ENCODE assay signal across 27 cellular contexts in the genomic region with DNA sequence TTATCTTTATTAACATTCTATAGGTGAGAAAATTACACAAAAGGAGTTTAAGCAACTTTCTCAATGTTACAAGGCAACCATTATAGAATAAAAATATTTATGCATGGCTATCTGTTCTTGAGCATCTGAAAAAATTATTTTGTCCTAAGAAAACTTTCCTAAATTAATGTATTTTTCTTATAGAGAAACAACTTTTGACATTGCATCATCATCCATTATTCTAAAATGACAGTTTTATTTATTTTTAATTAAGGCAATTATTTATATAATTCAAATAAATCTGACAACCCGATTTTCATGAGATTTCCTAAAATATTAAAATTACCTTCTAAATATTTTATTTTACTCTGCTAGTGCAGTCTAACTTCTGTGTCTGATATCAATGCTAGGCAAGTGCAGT.
"Had no signal": no experiment of that assay in that cellular context is flagged by ENCODE, and none has a peak within 500 bp of the region (broad histone marks: within the 10 kb centered on the region; RNA-seq: fewer than 3 reads in every experiment).

No MANE protein-coding gene starts in this region.

- H3K27me3 ChIP-seq: testis, thyroid gland, tibial artery, tibial nerve, upper lobe of left lung, uterus, vagina had no signal

- H3K4me1 ChIP-seq: uterus had no signal

- H3K27ac ChIP-seq: stomach, suprapubic skin, testis, thoracic aorta, thyroid gland, tibial artery, tibial nerve, transverse colon, upper lobe of left lung, upper lobe of right lung, uterus, vagina had no signal

- H3K36me3 ChIP-seq: stomach, suprapubic skin, thoracic aorta, thyroid gland, tibial artery, tibial nerve, transverse colon, upper lobe of left lung, upper lobe of right lung, uterus, vagina had no signal

- DNase-seq: stimulated activated CD4-positive, alpha-beta T cell treated with anti-CD3 and anti-CD28 coated beads, Interleukin-2, amount 100 ng/mL, for 48 hours; stimulated activated CD4-positive, alpha-beta T cell treated with anti-CD3 and anti-CD28 coated beads, Interleukin-4, amount 100 ng/mL, for 1 hour; stimulated activated CD4-positive, alpha-beta T cell treated with anti-CD3 and anti-CD28 coated beads, Interleukin-4, amount 100 ng/mL, for 24 hours; stimulated activated CD4-positive, alpha-beta T cell treated with anti-CD3 and anti-CD28 coated beads, Interleukin-4, amount 100 ng/mL, for 4 hours; stimulated activated CD8-positive, alpha-beta memory T cell treated with anti-CD3 and anti-CD28 coated beads, Interleukin-4, amount 100 ng/mL, for 48 hours; stimulated activated naive B cell treated with anti-CD40 and anti-IgM and Interleukin-4, amounts not matched to agents 10 μg/mL and 1 μg/mL and 100 μg/mL, for 72 hours; stimulated activated naive CD4-positive, alpha-beta T cell; stimulated activated naive CD4-positive, alpha-beta T cell treated with Interleukin-2 at 50 U/mL for 16 hours; stimulated activated naive CD8-positive, alpha-beta T cell treated with anti-CD3 and anti-CD28 coated beads, Interleukin-15, amount 100 ng/mL, for 72 hours; stimulated activated naive CD8-positive, alpha-beta T cell treated with anti-CD3 and anti-CD28 coated beads, Interleukin-15, Interleukin-2, amounts not matched to agents 100 U/mL and 50 U/mL, for 24 hours; stomach; substantia nigra; testis; thyroid gland; tibial artery; transverse colon; trophoblast cell; upper lobe of left lung; upper lobe of right lung; uterus had no signal

- ATAC-seq: stimulated activated effector memory CD8-positive, alpha-beta T cell treated with anti-CD3 and anti-CD28 coated beads, Interleukin-12 subunit alpha, Interleukin-12 subunit beta, amount 100 ng/mL, for 72 hours; stimulated activated memory B cell treated with anti-CD40 and anti-IgM and Interleukin-4, amounts not matched to agents 10 μg/mL and 1 μg/mL and 100 μg/mL, for 72 hours; stimulated activated naive B cell treated with anti-CD40 and anti-IgM and Interleukin-4, amounts not matched to agents 10 μg/mL and 1 μg/mL and 100 μg/mL, for 72 hours; stimulated activated naive CD8-positive, alpha-beta T cell treated with anti-CD3 and anti-CD28 coated beads, Interleukin-15, amount 100 ng/mL, for 72 hours; stimulated activated naive CD8-positive, alpha-beta T cell treated with anti-CD3 and anti-CD28 coated beads, Interleukin-15, Interleukin-2, amounts not matched to agents 100 U/mL and 50 U/mL, for 24 hours; upper lobe of right lung had no signal

- H3K4me3 ChIP-seq: stomach, suprapubic skin, testis, thoracic aorta, thyroid gland, tibial artery, tibial nerve, transverse colon, upper lobe of left lung, upper lobe of right lung, uterus, vagina had no signal

- FAIRE-seq: urothelium cell line had no signal

- H3K9me3 ChIP-seq: stomach, suprapubic skin, testis, thoracic aorta, thyroid gland, tibial artery, tibial nerve, transverse colon, upper lobe of right lung, uterus, vagina had no signal
